Comparison of ENCODE assay signal across 18 cellular contexts in the genomic region with DNA sequence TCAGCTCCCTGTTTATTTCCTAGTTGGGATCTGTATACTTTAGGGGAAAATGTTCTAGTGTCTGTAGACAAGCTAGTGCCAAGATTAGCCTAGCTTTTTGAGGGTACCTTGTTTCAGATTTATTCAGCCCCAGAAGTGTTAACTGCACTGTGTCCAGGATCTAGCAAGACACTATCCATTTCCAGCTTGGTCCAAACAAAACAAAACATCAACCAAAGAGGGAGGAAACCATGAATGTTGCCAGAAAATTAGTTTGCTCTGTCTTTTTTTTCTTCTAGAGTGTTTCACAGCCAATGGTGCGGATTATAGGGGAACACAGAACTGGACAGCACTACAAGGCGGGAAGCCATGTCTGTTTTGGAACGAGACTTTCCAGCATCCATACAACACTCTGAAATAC. TPM values are rescaled to one million over a fixed set of nuclear protein-coding genes. Genes with fewer than 3 reads are reported as not detected.
DNase-seq lines count a peak whose midpoint lies in the region; ATAC-seq, FAIRE-seq and TF ChIP-seq lines count a peak whose summit lies in the region.
"Had no signal": no experiment of that assay in that cellular context is flagged by ENCODE, and none has a peak within 500 bp of the region (broad histone marks: within the 10 kb centered on the region; RNA-seq: fewer than 3 reads in every experiment).

No MANE protein-coding gene starts in this region.

- peak; percentile 27 for ATAC-seq in left lung
- no peak for ATAC-seq in HG03342 (IDR thresholded peaks at IDR 0.05; ENCODE audit: unreplicated experiment)

- H3K9me3 ChIP-seq in esophagus muscularis mucosa (no peaks in the 10 kb centered on the region), left lung (no peaks in the 10 kb centered on the region), stomach (no peaks in the 10 kb centered on the region)
- H3K9me3 ChIP-seq: thoracic aorta had no signal

- TF ChIP-seq CTCF in esophagus muscularis mucosa (IDR thresholded peaks at IDR 0.05) (no peak), left lung (IDR thresholded peaks at IDR 0.05) (no peak), stomach (IDR thresholded peaks at IDR 0.05) (no peak)

- FAIRE-seq in H54 (lab: Jason Lieb, UNC), result no peak
- FAIRE-seq: frontal cortex, GM18507 had no signal

- no peak for TF ChIP-seq POLR2A in esophagus muscularis mucosa (IDR thresholded peaks at IDR 0.05; ENCODE audit: low read depth)
- TF ChIP-seq POLR2A in stomach (IDR thresholded peaks at IDR 0.05), result no peak
- TF ChIP-seq POLR2A in H54 (IDR thresholded peaks at IDR 0.05; ENCODE audit: low read depth, low read length), result no peak

- H3K4me1 ChIP-seq in esophagus muscularis mucosa (peaks cover 17 to 25% (median 21%) of the 10 kb centered on the region in 4 donors), left lung (peaks cover 8 to 10% of the 10 kb centered on the region in 2 donors), stomach (peaks cover 22 to 57% (median 52%) of the 10 kb centered on the region in 4 donors)

- peaks cover 0 to 12% (median 4%) of the 10 kb centered on the region in 4 donors for H3K36me3 ChIP-seq in esophagus muscularis mucosa
- peaks cover 0 to 8% of the 10 kb centered on the region in 2 donors for H3K36me3 ChIP-seq in left lung
- peaks cover 0 to 12% (median 6%) of the 10 kb centered on the region in 4 donors for H3K36me3 ChIP-seq in stomach
- H3K36me3 ChIP-seq: thoracic aorta had no signal

- H3K27ac ChIP-seq in esophagus muscularis mucosa (replicated peaks in 1 of 4) (peak overlapping the region; percentile 38 to 60 (median 56)), left lung (peak overlapping the region; percentile 14 to 26), stomach (peak overlapping the region in 4 of 5 donors; percentile 2 to 73 (median 56))
- H3K27ac ChIP-seq: parathyroid adenoma had no signal

- H3K4me3 ChIP-seq in esophagus muscularis mucosa (no peak overlapping the region), left lung (no peak overlapping the region), stomach (no peak overlapping the region)
- H3K4me3 ChIP-seq: thoracic aorta had no signal

- intact Hi-C loops in esophagus muscularis mucosa (cut with DNase I) (no loop called here), left lung (cut with DNase I) (no loop called here), stomach (cut with DNase I; ENCODE audit: low total_unique reads) (no loop called here)

- 53% methylated on average over 3 of the region's 3 CpGs for WGBS in esophagus muscularis mucosa
- 57 to 75% (median 70%) methylated on average over 3 of the region's 3 CpGs for WGBS in stomach, 5 donors

- no peaks in the 10 kb centered on the region for H3K27me3 ChIP-seq in esophagus muscularis mucosa
- H3K27me3 ChIP-seq in left lung, result no peaks in the 10 kb centered on the region
- no peaks in the 10 kb centered on the region for H3K27me3 ChIP-seq in stomach

- DNase-seq in GM03348 (ENCODE audit: low spot score), result peak; percentile 57
- no peak for DNase-seq in esophagus muscularis mucosa (ENCODE audit: extremely low spot score)
- no peak for DNase-seq in left lung
- DNase-seq in stomach, result no peak
- no peak for DNase-seq in activated CD4-positive, alpha-beta T cell treated with anti-CD3 and anti-CD28 coated beads for 1 hour
- DNase-seq in NCI-H2227 treated with DMSO at 0.1 percent for 48 hours (lab: John Stamatoyannopoulos, UW), result no peak
- DNase-seq in H54 (ENCODE audit: insufficient read length, low spot score), result no peak
- DNase-seq: activated effector memory CD4-positive, alpha-beta T cell treated with Interleukin-2 at 50 U/mL for 16 hours; Calu3; NCI-H187; NCI-H748 treated with DMSO at 0.1 percent for 48 hours had no signal

- no peak for TF ChIP-seq EP300 in esophagus muscularis mucosa (IDR thresholded peaks at IDR 0.05)
- TF ChIP-seq EP300 in stomach (IDR thresholded peaks at IDR 0.05), result no peak

RNA-seq across cellular contexts. Expression of a gene that starts 21.1 kb away (rescaled TPM):
- 10 to 100 TPM in 3 of 4 donors, 1 to 10 TPM in 1; 8.7 to 14.6 (median 12.4) TPM for total RNA-seq in esophagus muscularis mucosa
- 10 to 100 TPM; 24.6 to 42.3 TPM for total RNA-seq in left lung
- total RNA-seq in stomach, result 10 to 100 TPM in 4 of 5 donors, 1 to 10 TPM in 1; 5.4 to 34.5 (median 13.8) TPM
- polyA plus RNA-seq in stomach, result 1 to 10 TPM; 5.8 to 10.0 (median 8.1) TPM

RNA-seq across cellular contexts. Expression of a gene that starts 32.3 kb away (rescaled TPM):
- total RNA-seq in esophagus muscularis mucosa (not detected), left lung (under 1 TPM in 1 of 2 donors, not detected in 1; 0.29 TPM), stomach (under 1 TPM in 1 of 5 donors, not detected in 4; 0.55 TPM)
- polyA plus RNA-seq in stomach, result not detected
- total RNA-seq: Calu3, HT1080, mesenteric fat pad, thoracic aorta had no signal
